In genomic region chr6:163414367-163415175, GRCh38 we compare ENCODE assay signal across 8 cellular contexts. TPM values are rescaled to one million over a fixed set of nuclear protein-coding genes. Genes with fewer than 3 reads are reported as not detected.
DNase-seq lines count a peak whose midpoint lies in the region; ATAC-seq and TF ChIP-seq lines count a peak whose summit lies in the region.

TSS of gene QKI (plus strand) at chr6:163414718. CDS start at chr6:163415194, 476 bp downstream.

- H3K4me1 Mint-ChIP-seq in CD14-positive monocyte: peaks cover 37% of the 10 kb centered on the region

- peak within 1 kb of the TSS; percentile 96 to 99 (median 98) for H3K27ac Mint-ChIP-seq in CD14-positive monocyte

- TF ChIP-seq CTCF in CD14-positive monocyte (IDR thresholded peaks at IDR 0.05) (no peak), gastroesophageal sphincter (IDR thresholded peaks at IDR 0.05) (peak in 2 of 4 experiments; percentile 5 to 10)

- DNase-seq in CD14-positive monocyte (ENCODE audit: low spot score) (peak; percentile 82), SJCRH30 (peak; percentile 75 to 79), nucleus accumbens (lab: John Stamatoyannopoulos, UW) (peak in 50 of 56 donors; percentile 32 to 91 (median 79)), substantia nigra (lab: John Stamatoyannopoulos, UW) (peak in 43 of 49 donors; percentile 27 to 91 (median 79))
- DNase-seq in activated gamma-delta T cell treated with anti-CD3 and anti-CD28 coated beads, Interleukin-2, amount 50 U/mL, for 16 hours (ENCODE audit: low read depth): peak; percentile 65

- peaks cover 0 to 3% (median 0%) of the 10 kb centered on the region in 7 donors for H3K9me3 Mint-ChIP-seq in CD14-positive monocyte

- H3K9me3 ChIP-seq in SJCRH30 (replicated peaks) (no peaks in the 10 kb centered on the region), gastroesophageal sphincter (no peaks in the 10 kb centered on the region)

- peaks cover 0 to 3% (median 2%) of the 10 kb centered on the region in 3 donors for H3K27me3 Mint-ChIP-seq in CD14-positive monocyte (ENCODE audit: low read depth in 3 of 3)

- H3K36me3 Mint-ChIP-seq in CD14-positive monocyte: peaks cover 4 to 11% of the 10 kb centered on the region in 2 donors

- H3K36me3 ChIP-seq in SJCRH30 (peaks cover 4% of the 10 kb centered on the region; the same call in 1 of the 2 replicates), gastroesophageal sphincter (no peaks in the 10 kb centered on the region)

- H3K27me3 ChIP-seq in SJCRH30 (no peaks in the 10 kb centered on the region), gastroesophageal sphincter (no peaks in the 10 kb centered on the region)

- H3K4me3 ChIP-seq in SJCRH30 (peak within 1 kb of the TSS; percentile 95), gastroesophageal sphincter (peak within 1 kb of the TSS; percentile 99 to 100)

- intact Hi-C loops in CD14-positive monocyte (cut with micrococcal nuclease): loop anchor here in 1 of 2 donors (5.0 kb wide), 1 partner anchor 57 kb away; no protein-coding TSS in a partner anchor

- H3K4me1 ChIP-seq in SJCRH30 (peaks cover 15% of the 10 kb centered on the region), gastroesophageal sphincter (peaks cover 0 to 35% (median 0%) of the 10 kb centered on the region in 3 donors)

- peak within 1 kb of the TSS; percentile 81 to 84 for H3K4me3 Mint-ChIP-seq in CD14-positive monocyte

- no peak for TF ChIP-seq EP300 in gastroesophageal sphincter (IDR thresholded peaks at IDR 0.05)

- no CpG with 5 or more reads among the region's 141 CpGs for WGBS in gastroesophageal sphincter (ENCODE audit: low coverage in 1 of 2), 2 donors

- ATAC-seq in GM19372 (IDR thresholded peaks at IDR 0.05; ENCODE audit: low read depth, unreplicated experiment): peak; percentile 34
- peak; percentile 34 for ATAC-seq in HG03521 (IDR thresholded peaks at IDR 0.05; ENCODE audit: unreplicated experiment)
- peak; percentile 78 for ATAC-seq in gastroesophageal sphincter

- peak; percentile 86 to 91 for TF ChIP-seq POLR2A in gastroesophageal sphincter (IDR thresholded peaks at IDR 0.05)

- peak within 1 kb of the TSS; percentile 73 for H3K27ac ChIP-seq in SJCRH30
- peak within 1 kb of the TSS; percentile 99 to 100 (median 100) for H3K27ac ChIP-seq in gastroesophageal sphincter
- peak within 1 kb of the TSS; percentile 99 for H3K27ac ChIP-seq in substantia nigra (ENCODE audit: low read depth, low read length, poor library complexity, severe bottlenecking)

RNA-seq across cellular contexts. Expression of gene QKI, which starts in this region (rescaled TPM):
- 10 to 100 TPM; 24.3 to 71.8 TPM for polyA plus RNA-seq in CD14-positive monocyte
- total RNA-seq in SJCRH30 (2014; rRNA removed; shearing (Covaris generic)): 224 and 254 TPM in 2 replicates
- 100 to 1,000 TPM; 170 to 249 (median 227) TPM for total RNA-seq in gastroesophageal sphincter

Comparison
In these comparisons a context has a peak if more than half of its experiments do, and no peak if none do; other contexts are left out.
1. Peak in every context shown above with its lines: DNase-seq, ATAC-seq, H3K4me3 ChIP-seq and H3K27ac ChIP-seq.